In genomic region chr5:168295574-168296201, GRCh38 we compare ENCODE assay signal across 9 cellular contexts. TPM values are rescaled to one million over a fixed set of nuclear protein-coding genes. Genes with fewer than 3 reads are reported as not detected.
A peak's percentile ranks its signal among the peaks of the same experiment; 100 is the strongest.
DNase-seq lines count a peak whose midpoint lies in the region; ATAC-seq and TF ChIP-seq lines count a peak whose summit lies in the region.
"Had no signal": no experiment of that assay in that cellular context is flagged by ENCODE, and none has a peak within 500 bp of the region (broad histone marks: within the 10 kb centered on the region; RNA-seq: fewer than 3 reads in every experiment).

No MANE protein-coding gene starts in this region.

- H3K9me3 ChIP-seq in AG04450 (ENCODE audit: control insufficient read depth, insufficient read depth, low read length) (no peaks in the 10 kb centered on the region), lower lobe of right lung (no peaks in the 10 kb centered on the region), T-helper 17 cell (ENCODE audit: control insufficient read depth, low read length, poor library complexity, severe bottlenecking) (no peaks in the 10 kb centered on the region)

- intact Hi-C loops in dorsolateral prefrontal cortex (cut with DNase I) (loop anchor here in 1 of 2 donors (10.0 kb wide), 1 partner anchor 139 kb away; no protein-coding TSS in a partner anchor), lower lobe of right lung (cut with DNase I) (no loop called here)

- H3K9me3 Mint-ChIP-seq in stimulated activated memory B cell treated with anti-CD40 and anti-IgM and Interleukin-4, amounts not matched to agents 10 μg/mL and 1 μg/mL and 100 μg/mL, for 72 hours: no peaks in the 10 kb centered on the region

- H3K27me3 ChIP-seq in AG04450 (ENCODE audit: control insufficient read depth, insufficient read depth, low read length): no peaks in the 10 kb centered on the region
- H3K27me3 ChIP-seq in dorsolateral prefrontal cortex: peaks cover 0 to 47% (median 0%) of the 10 kb centered on the region in 45 donors
- H3K27me3 ChIP-seq in lower lobe of right lung (ENCODE audit: low read depth): peaks cover 25% of the 10 kb centered on the region

- H3K36me3 ChIP-seq in lower lobe of right lung: no peaks in the 10 kb centered on the region

- POLR2A ChIA-PET in AG04450 (lab: Yijun Ruan, JAX): interaction anchor here (0.5 to 1.0 kb wide), 5 partner anchors 17 to 128 kb away, joined by 3 to 7 read pairs (median 3); no protein-coding TSS in a partner anchor

- H3K27ac ChIP-seq in AG04450 (ENCODE audit: low read depth, low read length): peak overlapping the region; percentile 54
- peak overlapping the region in 30 of 59 donors; percentile 6 to 71 (median 38) for H3K27ac ChIP-seq in dorsolateral prefrontal cortex
- H3K27ac ChIP-seq in lower lobe of right lung: peak overlapping the region; percentile 58

- CTCF ChIA-PET in AG04450 (lab: Charles Lee): interaction anchor here (0.6 to 5.9 kb wide), 24 partner anchors 9 to 715 kb away, joined by 3 to 74 read pairs (median 4); partner anchors contain the start of gene RARS1

- peak; percentile 82 for TF ChIP-seq CTCF in AG04450 (IDR thresholded peaks at IDR 0.05; ENCODE audit: low read depth, low read length)
- no peak for TF ChIP-seq CTCF in dorsolateral prefrontal cortex (IDR thresholded peaks at IDR 0.05 in 54 of 56, conservative IDR thresholded peaks at IDR 0.05 in 2 of 56; ENCODE audit: low read depth in 1 of 56, partially characterized antibody in 56 of 56)
- TF ChIP-seq CTCF in lower lobe of right lung (IDR thresholded peaks at IDR 0.05): peak; percentile 31

- no peak overlapping the region for H3K4me3 ChIP-seq in AG04450 (ENCODE audit: low read depth, low read length)
- H3K4me3 ChIP-seq in dorsolateral prefrontal cortex: no peak overlapping the region
- H3K4me3 ChIP-seq in lower lobe of right lung: peak overlapping the region; percentile 11

- no peaks in the 10 kb centered on the region for H3K4me1 Mint-ChIP-seq in stimulated activated memory B cell treated with anti-CD40 and anti-IgM and Interleukin-4, amounts not matched to agents 10 μg/mL and 1 μg/mL and 100 μg/mL, for 72 hours
- peaks cover 7% of the 10 kb centered on the region for H3K4me1 Mint-ChIP-seq in T-helper 17 cell

- no peak overlapping the region for H3K4me3 Mint-ChIP-seq in stimulated activated memory B cell treated with anti-CD40 and anti-IgM and Interleukin-4, amounts not matched to agents 10 μg/mL and 1 μg/mL and 100 μg/mL, for 72 hours
- H3K4me3 Mint-ChIP-seq in T-helper 17 cell: no peak overlapping the region

- peak; percentile 69 to 73 for ATAC-seq in lower lobe of right lung
- ATAC-seq in GM19397 (IDR thresholded peaks at IDR 0.05; ENCODE audit: unreplicated experiment): no peak
- no peak for ATAC-seq in HG03039 (IDR thresholded peaks at IDR 0.05; ENCODE audit: unreplicated experiment)
- no peak for ATAC-seq in stimulated activated memory B cell treated with anti-CD40 and anti-IgM and Interleukin-4, amounts not matched to agents 10 μg/mL and 1 μg/mL and 100 μg/mL, for 72 hours
- no peak for ATAC-seq in T-helper 17 cell

- peaks cover 28% of the 10 kb centered on the region for H3K4me1 ChIP-seq in lower lobe of right lung

- H3K27me3 Mint-ChIP-seq in stimulated activated memory B cell treated with anti-CD40 and anti-IgM and Interleukin-4, amounts not matched to agents 10 μg/mL and 1 μg/mL and 100 μg/mL, for 72 hours: peaks cover 45% of the 10 kb centered on the region
- H3K27me3 Mint-ChIP-seq in T-helper 17 cell: no peaks in the 10 kb centered on the region

- H3K36me3 Mint-ChIP-seq in stimulated activated memory B cell treated with anti-CD40 and anti-IgM and Interleukin-4, amounts not matched to agents 10 μg/mL and 1 μg/mL and 100 μg/mL, for 72 hours: no peaks in the 10 kb centered on the region
- no peaks in the 10 kb centered on the region for H3K36me3 Mint-ChIP-seq in T-helper 17 cell (ENCODE audit: low read depth)

- no peak overlapping the region for H3K27ac Mint-ChIP-seq in stimulated activated memory B cell treated with anti-CD40 and anti-IgM and Interleukin-4, amounts not matched to agents 10 μg/mL and 1 μg/mL and 100 μg/mL, for 72 hours
- no peak overlapping the region for H3K27ac Mint-ChIP-seq in T-helper 17 cell

- peak; percentile 46 for DNase-seq in AG04450 (ENCODE audit: low read depth, low spot score)
- DNase-seq in LHCN-M2 (ENCODE audit: low read depth): peak; percentile 18
- peak in 4 of 10 donors; percentile 22 to 55 (median 44) for DNase-seq in dorsolateral prefrontal cortex
- DNase-seq in lower lobe of right lung: peak; percentile 58
- no peak for DNase-seq in T-helper 17 cell
- DNase-seq: T-helper 2 cell had no signal

RNA-seq across cellular contexts. Expression of gene WWC1, which starts 4.2 kb away (rescaled TPM):
- polyA plus RNA-seq in AG04450 (2011; rRNA removed): 4.3 and 5.2 TPM in 2 replicates
- polyA minus RNA-seq in AG04450 (2011; rRNA and poly(A)+ RNA removed): 10.3 and 17.1 TPM in 2 replicates
- total RNA-seq in LHCN-M2 (2014; rRNA removed): 0.29 and 0.96 TPM in 2 replicates
- 2.1 TPM for polyA plus RNA-seq in LHCN-M2 (2012)
- total RNA-seq in dorsolateral prefrontal cortex: 100 to 1,000 TPM in 1 of 120 experiments, 10 to 100 TPM in 119; 35.7 to 130 (median 56.1) TPM
- total RNA-seq in lower lobe of right lung: 61.9 TPM
- total RNA-seq in T-helper 17 cell: 1 to 10 TPM; 5.4 TPM

Comparison
In these comparisons a context has a peak if more than half of its experiments do, and no peak if none do; other contexts are left out.
1. DNase-seq: peak in AG04450 (single experiment), LHCN-M2 (single experiment) and lower lobe of right lung (single experiment); none in T-helper 17 cell (0 of 3).
2. CTCF ChIP-seq: peak in AG04450 (single experiment) and lower lobe of right lung (single experiment); none in dorsolateral prefrontal cortex (0 of 56).
3. ATAC-seq: peak in lower lobe of right lung (2 of 2); none in GM19397 (single experiment), HG03039 (single experiment), stimulated activated memory B cell treated with anti-CD40 and anti-IgM and Interleukin-4, amounts not matched to agents 10 μg/mL and 1 μg/mL and 100 μg/mL, for 72 hours (single experiment) and T-helper 17 cell (single experiment).
4. Peak in every context shown above with its lines, with median percentiles within 50 percentile points of each other: H3K27ac ChIP-seq.